In genomic region chr17:80259642-80260535, GRCh38 we compare ENCODE assay signal across 1 cellular context.
TF ChIP-seq lines count a peak whose summit lies in the region.

No MANE protein-coding gene starts in this region.

TF ChIP-seq in HepG2, 621 proteins besides CTCF, POLR2A, EP300 and RAD21 (continued from another document and continues in another):
- TF ChIP-seq POGK (CRISPR knock-in tag; conservative IDR thresholded peaks at IDR 0.05): peak; percentile 59; the same call in 1 of the 2 replicates
- TF ChIP-seq DNMT3B (CRISPR knock-in tag; conservative IDR thresholded peaks at IDR 0.05): no peak
- TF ChIP-seq ZFP90 (CRISPR knock-in tag; IDR thresholded peaks at IDR 0.05; ENCODE audit: borderline replicate concordance): peak; percentile 30; the same call in 1 of the 2 replicates
- 0 out of 2 replicates have a peak, but pooled peaks have one; percentile 5 for TF ChIP-seq ATF2 (CRISPR knock-in tag; IDR thresholded peaks at IDR 0.05)
- TF ChIP-seq TFE3 (CRISPR knock-in tag; IDR thresholded peaks at IDR 0.05): no peak
- TF ChIP-seq ZNF75D (CRISPR knock-in tag; IDR thresholded peaks at IDR 0.05; ENCODE audit: borderline replicate concordance): no peak
- TF ChIP-seq CHD2 (IDR thresholded peaks at IDR 0.05; ENCODE audit: low read depth, low read length): no peak
- TF ChIP-seq HOXA3 (CRISPR knock-in tag; IDR thresholded peaks at IDR 0.05): peak; percentile 56; the same call in 1 of the 2 replicates
- TF ChIP-seq ZNF776 (CRISPR knock-in tag; IDR thresholded peaks at IDR 0.05): peak; percentile 72; the same call in 1 of the 2 replicates
- TF ChIP-seq SMARCE1 (IDR thresholded peaks at IDR 0.05; ENCODE audit: borderline replicate concordance): no peak
- TF ChIP-seq GFI1 (CRISPR knock-in tag; IDR thresholded peaks at IDR 0.05; ENCODE audit: borderline replicate concordance): no peak; the same call in 1 of the 2 replicates
- no peak; the same call in 1 of the 2 replicates for TF ChIP-seq YEATS2 (CRISPR knock-in tag; IDR thresholded peaks at IDR 0.05; ENCODE audit: borderline replicate concordance)
- TF ChIP-seq BRD4 (CRISPR knock-in tag; IDR thresholded peaks at IDR 0.05): no peak
- TF ChIP-seq MATR3 (CRISPR knock-in tag; IDR thresholded peaks at IDR 0.05): no peak
- peak; percentile 19 for TF ChIP-seq HNRNPK (IDR thresholded peaks at IDR 0.05; ENCODE audit: low read depth, low read length, poor library complexity, severe bottlenecking)
- TF ChIP-seq ZKSCAN8 (CRISPR knock-in tag; IDR thresholded peaks at IDR 0.05; ENCODE audit: borderline replicate concordance): no peak
- TF ChIP-seq ZNF124 (CRISPR knock-in tag; IDR thresholded peaks at IDR 0.05): no peak
- TF ChIP-seq GLI4 (CRISPR knock-in tag; IDR thresholded peaks at IDR 0.05; ENCODE audit: borderline replicate concordance): no peak
- no peak for TF ChIP-seq NCOR1 (IDR thresholded peaks at IDR 0.05; ENCODE audit: borderline replicate concordance, low read length)
- no peak for TF ChIP-seq ZNF3 (CRISPR knock-in tag; IDR thresholded peaks at IDR 0.05)
- TF ChIP-seq RERE (CRISPR knock-in tag; IDR thresholded peaks at IDR 0.05; ENCODE audit: low read depth): no peak
- no peak for TF ChIP-seq ZNF333 (CRISPR knock-in tag; IDR thresholded peaks at IDR 0.05; ENCODE audit: borderline replicate concordance)
- no peak; the same call in 1 of the 2 replicates for TF ChIP-seq ZNF557 (CRISPR knock-in tag; IDR thresholded peaks at IDR 0.05)
- TF ChIP-seq PHF5A (CRISPR knock-in tag; IDR thresholded peaks at IDR 0.05; ENCODE audit: low read depth, unreplicated experiment): no peak
- TF ChIP-seq FOXO1 (CRISPR knock-in tag; IDR thresholded peaks at IDR 0.05): peak; percentile 40; the same call in 1 of the 2 replicates
- no peak for TF ChIP-seq ATF5 (CRISPR knock-in tag; IDR thresholded peaks at IDR 0.05; ENCODE audit: low read depth)
- no peak for TF ChIP-seq ZNF737 (CRISPR knock-in tag; IDR thresholded peaks at IDR 0.05; ENCODE audit: borderline replicate concordance)
- no peak for TF ChIP-seq CSRNP1 (CRISPR knock-in tag; IDR thresholded peaks at IDR 0.05)
- no peak for TF ChIP-seq SATB2 (CRISPR knock-in tag; IDR thresholded peaks at IDR 0.05)
- no peak for TF ChIP-seq ZEB1 (IDR thresholded peaks at IDR 0.05; ENCODE audit: insufficient replicate concordance, low read depth)
- TF ChIP-seq SMYD3 (CRISPR knock-in tag; IDR thresholded peaks at IDR 0.05): no peak
- TF ChIP-seq ZNF431 (CRISPR knock-in tag; IDR thresholded peaks at IDR 0.05; ENCODE audit: borderline replicate concordance, low read depth): peak; percentile 69; the same call in 1 of the 2 replicates
- TF ChIP-seq ZBTB2 (CRISPR knock-in tag; IDR thresholded peaks at IDR 0.05; ENCODE audit: low read depth): peak; percentile 98
- TF ChIP-seq JUNB (CRISPR knock-in tag; IDR thresholded peaks at IDR 0.05; ENCODE audit: borderline replicate concordance): no peak
- TF ChIP-seq KDM5B (CRISPR knock-in tag; IDR thresholded peaks at IDR 0.05; ENCODE audit: borderline replicate concordance): peak; percentile 56; the same call in 1 of the 2 replicates
- peak; percentile 72; the same call in 1 of the 2 replicates for TF ChIP-seq SKIL (CRISPR knock-in tag; IDR thresholded peaks at IDR 0.05; ENCODE audit: borderline replicate concordance)
- peak; percentile 12; the same call in 1 of the 2 replicates for TF ChIP-seq THAP11 (CRISPR knock-in tag; IDR thresholded peaks at IDR 0.05)
- no peak for TF ChIP-seq ZFP36L2 (CRISPR knock-in tag; IDR thresholded peaks at IDR 0.05)
- TF ChIP-seq SMAD1 (CRISPR knock-in tag; IDR thresholded peaks at IDR 0.05; ENCODE audit: borderline replicate concordance, low read depth): no peak
